Comparison of ENCODE assay signal across 1 cellular context in genomic region chr6:148964467-148964866, GRCh38.
TF ChIP-seq lines count a peak whose summit lies in the region.

No MANE protein-coding gene starts in this region.

TF ChIP-seq in H1, 55 proteins besides CTCF, POLR2A, EP300 and RAD21 (continued from another document):
- TF ChIP-seq SP1 (IDR thresholded peaks at IDR 0.05; ENCODE audit: low read depth, low read length) (no peak), NANOG (IDR thresholded peaks at IDR 0.05; ENCODE audit: insufficient read depth, low read depth, low read length, poor library complexity, severe bottlenecking) (no peak), BCL11A (IDR thresholded peaks at IDR 0.05; ENCODE audit: low read depth in 2 of 2, low read length in 2 of 2) (no peak), SAP30 (IDR thresholded peaks at IDR 0.05; ENCODE audit: insufficient read depth, insufficient replicate concordance, low read length) (no peak), TAF1 (IDR thresholded peaks at IDR 0.05; ENCODE audit: low read depth, low read length) (no peak), RXRA (IDR thresholded peaks at IDR 0.05; ENCODE audit: insufficient read depth, low read depth, low read length) (no peak), MAFK (IDR thresholded peaks at IDR 0.05; ENCODE audit: low read depth, low read length) (no peak), SP2 (IDR thresholded peaks at IDR 0.05; ENCODE audit: low read length) (no peak)
TF ChIP-seq in H1: peak in this region for 0.
